Comparison of ENCODE assay signal across 18 cellular contexts in the genomic region with DNA sequence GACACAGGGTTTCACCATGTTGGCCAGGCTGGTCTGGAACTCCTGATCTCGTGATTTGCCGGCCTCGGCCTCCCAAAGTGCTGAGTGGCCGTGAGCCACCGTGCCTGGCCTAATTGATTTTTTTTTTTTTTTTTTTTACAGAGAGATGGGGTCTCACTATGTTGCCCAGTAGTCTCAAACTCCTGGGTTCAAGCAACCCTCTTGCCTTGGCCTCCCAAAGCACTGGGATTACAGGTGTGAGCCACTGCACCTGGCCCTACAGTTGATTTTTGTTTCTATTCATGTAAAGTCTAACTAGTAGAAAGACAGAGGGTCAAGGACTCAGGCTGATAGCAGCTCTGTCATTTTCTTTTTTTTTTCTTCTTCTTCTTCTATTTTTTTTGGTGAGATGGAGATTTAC. TPM values are rescaled to one million over a fixed set of nuclear protein-coding genes. Genes with fewer than 3 reads are reported as not detected.
DNase-seq lines count a peak whose midpoint lies in the region; ATAC-seq, FAIRE-seq and TF ChIP-seq lines count a peak whose summit lies in the region.
"Had no signal": no experiment of that assay in that cellular context is flagged by ENCODE, and none has a peak within 500 bp of the region (broad histone marks: within the 10 kb centered on the region; RNA-seq: fewer than 3 reads in every experiment).

No MANE protein-coding gene starts in this region.

- TF ChIP-seq POLR2A in HepG2 (IDR thresholded peaks at IDR 0.05; ENCODE audit: insufficient read depth in 1 of 2, low read depth in 2 of 2, low read length in 2 of 2) (no peak), right lobe of liver (IDR thresholded peaks at IDR 0.05) (no peak), stomach (IDR thresholded peaks at IDR 0.05) (no peak), vagina (IDR thresholded peaks at IDR 0.05) (no peak)

- H3K27me3 ChIP-seq in HepG2 (ENCODE audit: control insufficient read depth in 1 of 2, insufficient read depth in 2 of 2, low read length in 2 of 2) (no peaks in the 10 kb centered on the region; a peak in 1 of 5 replicates), right lobe of liver (no peaks in the 10 kb centered on the region), stomach (no peaks in the 10 kb centered on the region), vagina (no peaks in the 10 kb centered on the region)

- CTCF ChIA-PET in HepG2 (lab: Yijun Ruan, JAX; ENCODE audit: low intra/inter-chr PET ratio, low total read pairs), result no interaction called here

- H3K27ac ChIP-seq in HepG2 (ENCODE audit: extremely low read length, insufficient read depth, low read length) (no peak overlapping the region), right lobe of liver (no peak overlapping the region), stomach (peak overlapping the region; percentile 81 to 88 (median 85)), vagina (no peak overlapping the region)
- H3K27ac ChIP-seq: 22Rv1, GM23248 had no signal

- H2AFZ ChIP-seq in HepG2 (ENCODE audit: low read length), result no peak overlapping the region
- H2AFZ ChIP-seq: GM23248 had no signal

- no peaks in the 10 kb centered on the region for H3K79me2 ChIP-seq in HepG2 (ENCODE audit: insufficient read depth, low read length)

- no peaks in the 10 kb centered on the region for H3K36me3 ChIP-seq in HepG2 (replicated peaks in 1 of 2; ENCODE audit: control insufficient read depth in 1 of 2, insufficient read depth in 2 of 2, low read length in 2 of 2)
- no peaks in the 10 kb centered on the region for H3K36me3 ChIP-seq in right lobe of liver
- H3K36me3 ChIP-seq in stomach, result no peaks in the 10 kb centered on the region
- no peaks in the 10 kb centered on the region for H3K36me3 ChIP-seq in vagina

- TF ChIP-seq EP300 in HepG2 (IDR thresholded peaks at IDR 0.05; ENCODE audit: low read depth in 2 of 2, low read length in 2 of 2) (no peak), HepG2 (CRISPR knock-in tag; IDR thresholded peaks at IDR 0.05; ENCODE audit: borderline replicate concordance) (no peak), stomach (IDR thresholded peaks at IDR 0.05) (no peak)

- no peak for DNase-seq in HepG2 (ENCODE audit: low spot score)
- no peak for DNase-seq in right lobe of liver
- no peak for DNase-seq in stomach
- no peak for DNase-seq in vagina (ENCODE audit: extremely low spot score in 2 of 2)
- DNase-seq: CD8-positive, alpha-beta T cell; COR-L47; DMS153; DMS79 treated with DMSO at 0.1 percent for 48 hours; EL; GM23248 had no signal

- no peak for ATAC-seq in HepG2
- no peak for ATAC-seq in right lobe of liver
- ATAC-seq: CD8-positive, alpha-beta T cell had no signal

- peaks cover 67% of the 10 kb centered on the region for H3K4me1 ChIP-seq in HepG2 (ENCODE audit: insufficient read depth, low read length)
- H3K4me1 ChIP-seq in right lobe of liver, result peaks cover 0 to 25% (median 9%) of the 10 kb centered on the region in 4 donors
- H3K4me1 ChIP-seq in stomach, result peaks cover 19 to 46% (median 35%) of the 10 kb centered on the region in 4 donors
- peaks cover 17% of the 10 kb centered on the region for H3K4me1 ChIP-seq in vagina

- H3K4me3 ChIP-seq in HepG2 (replicated peaks in 1 of 3; ENCODE audit: insufficient read depth in 1 of 3, low read depth in 2 of 3, low read length in 3 of 3), result no peak overlapping the region
- no peak overlapping the region for H3K4me3 ChIP-seq in right lobe of liver
- H3K4me3 ChIP-seq in stomach, result no peak overlapping the region
- H3K4me3 ChIP-seq in vagina, result no peak overlapping the region
- H3K4me3 ChIP-seq: GM23248 had no signal

- intact Hi-C loops in HepG2 (cut with micrococcal nuclease; ENCODE audit: unreplicated experiment), result no loop called here
- intact Hi-C loops in right lobe of liver (cut with DNase I), result no loop called here
- intact Hi-C loops in stomach (cut with DNase I; ENCODE audit: low total_unique reads), result no loop called here
- intact Hi-C loops in vagina (cut with DNase I), result no loop called here

- no peak for TF ChIP-seq CTCF in HepG2 (CRISPR knock-in tag; IDR thresholded peaks at IDR 0.05)
- TF ChIP-seq CTCF in right lobe of liver (IDR thresholded peaks at IDR 0.05), result no peak
- TF ChIP-seq CTCF in stomach (IDR thresholded peaks at IDR 0.05), result no peak
- no peak for TF ChIP-seq CTCF in vagina (IDR thresholded peaks at IDR 0.05)

- H3K9ac ChIP-seq in HepG2 (ENCODE audit: insufficient read depth, low read depth, low read length), result no peak overlapping the region
- H3K9ac ChIP-seq: GM23248 had no signal

- no TSS peak for BruUV-seq in HepG2 (replicated peaks; lab: Mats Ljungman, UMichigan)

- FAIRE-seq in HepG2 (lab: Jason Lieb, UNC), result no peak
- FAIRE-seq: D721Med, G401.6, GM12891 had no signal

- in situ Hi-C loops in HepG2 (cut with HindIII; ENCODE audit: extremely low pct_ligation_motif_present, low pct_unique_long_range_greater_than_20kb), result no loop called here

- 22% methylated on average over 5 of the region's 5 CpGs for WGBS in HepG2 (ENCODE audit: low lambda C conversion rate)
- 95% methylated on average over 5 of the region's 5 CpGs for WGBS in right lobe of liver (ENCODE audit: insufficient coverage, low coverage, low lambda C conversion rate, missing lambda C conversion rate)
- WGBS in stomach, 5 donors, result 41 to 77% (median 50%) methylated on average over 5 of the region's 5 CpGs

- H3K9me3 ChIP-seq in HepG2 (ENCODE audit: low read length) (no peaks in the 10 kb centered on the region), right lobe of liver (no peaks in the 10 kb centered on the region), stomach (no peaks in the 10 kb centered on the region), vagina (no peaks in the 10 kb centered on the region)

- H4K20me1 ChIP-seq in HepG2 (ENCODE audit: insufficient read depth, low read length), result no peaks in the 10 kb centered on the region

- POLR2A ChIA-PET in HepG2 (lab: Yijun Ruan, JAX), result no interaction called here

- TF ChIP-seq RAD21 in HepG2 (CRISPR knock-in tag; IDR thresholded peaks at IDR 0.05), result no peak

- no peak overlapping the region for H3K4me2 ChIP-seq in HepG2 (ENCODE audit: low read depth, low read length)

RNA-seq across cellular contexts. Expression of gene FGF21, which starts 21.8 kb away (rescaled TPM):
- not detected in 2 replicates for total RNA-seq in HepG2 (2016; rRNA removed; fragmentation: Illumina TruSeq; extraction: Trizol)
- total RNA-seq in HepG2 (2016; cell fraction: cytosol; rRNA removed; fragmentation: Illumina TruSeq; extraction: Trizol; ENCODE audit: low read depth), result not detected in 2 replicates
- not detected in 2 replicates for total RNA-seq in HepG2 (2016; cell fraction: insoluble cytoplasmic fraction; rRNA removed; fragmentation: Illumina TruSeq; extraction: Trizol)
- not detected in 2 replicates for total RNA-seq in HepG2 (2016; cell fraction: membrane; rRNA removed; fragmentation: Illumina TruSeq; extraction: Trizol)
- total RNA-seq in HepG2 (2016; cell fraction: nucleus; rRNA removed; fragmentation: Illumina TruSeq; extraction: Trizol), result not detected in 2 replicates
- polyA plus RNA-seq in HepG2 (2011; rRNA removed), result 0.17 TPM in 2 replicates
- 0.08 and 0.12 TPM in 2 replicates for polyA plus RNA-seq in HepG2 (2011; cell fraction: cytosol; rRNA removed)
- 0.26 and 0.39 TPM in 2 replicates for polyA plus RNA-seq in HepG2 (2011; cell fraction: nucleus; rRNA removed)
- polyA plus RNA-seq in HepG2 (2012), result 0.60 TPM in 1 of 2 replicates, not detected in the other
- not detected in 2 replicates for polyA plus RNA-seq in HepG2 (2016; cell fraction: cytosol; fragmentation: Illumina TruSeq; extraction: Trizol; ENCODE audit: low read depth)
- not detected in 2 replicates for polyA plus RNA-seq in HepG2 (2016; cell fraction: insoluble cytoplasmic fraction; fragmentation: Illumina TruSeq; extraction: Trizol; ENCODE audit: low read depth)
- not detected in 2 replicates for polyA plus RNA-seq in HepG2 (2016; cell fraction: membrane; fragmentation: Illumina TruSeq; extraction: Trizol; ENCODE audit: low read depth)
- not detected in 2 replicates for polyA plus RNA-seq in HepG2 (2016; cell fraction: nucleus; fragmentation: Illumina TruSeq; extraction: Trizol; ENCODE audit: insufficient read depth, low read depth)
- polyA minus RNA-seq in HepG2 (2011; rRNA and poly(A)+ RNA removed; ENCODE audit: low replicate concordance), result not detected in 2 replicates
- not detected in 2 replicates for polyA minus RNA-seq in HepG2 (2011; cell fraction: cytosol; rRNA and poly(A)+ RNA removed)
- polyA minus RNA-seq in HepG2 (2011; cell fraction: nucleus; rRNA and poly(A)+ RNA removed), result 0.37 TPM in 1 of 2 replicates, not detected in the other
- total RNA-seq in right lobe of liver, result 10 to 100 TPM in 4 of 6 experiments, 1 to 10 TPM in 1, not detected in 1; 5.1 to 55.3 (median 32.7) TPM
- not detected for total RNA-seq in stomach
- polyA plus RNA-seq in stomach, result not detected
- not detected for total RNA-seq in vagina
- total RNA-seq: A673; CD8-positive, alpha-beta T cell; GM23248; HT1080 had no signal
- polyA plus RNA-seq: BJ, CD14-positive monocyte, GM23248 had no signal

RNA-seq across cellular contexts. Expression of gene FUT1, which starts 24.7 kb away (rescaled TPM):
- total RNA-seq in HepG2 (2016; rRNA removed; fragmentation: Illumina TruSeq; extraction: Trizol) (0.07 TPM in 2 replicates), right lobe of liver (1 to 10 TPM in 3 of 6 experiments, under 1 TPM in 3; 0.22 to 1.9 (median 0.93) TPM), stomach (10 to 100 TPM in 2 of 5 donors, 1 to 10 TPM in 2, not detected in 1; 7.0 to 54.5 (median 11.1) TPM), vagina (6.4 TPM)
- not detected in 2 replicates for total RNA-seq in HepG2 (2016; cell fraction: cytosol; rRNA removed; fragmentation: Illumina TruSeq; extraction: Trizol; ENCODE audit: low read depth)
- total RNA-seq in HepG2 (2016; cell fraction: insoluble cytoplasmic fraction; rRNA removed; fragmentation: Illumina TruSeq; extraction: Trizol), result 0.09 TPM in 1 of 2 replicates, not detected in the other
- total RNA-seq in HepG2 (2016; cell fraction: membrane; rRNA removed; fragmentation: Illumina TruSeq; extraction: Trizol), result 0.07 and 0.09 TPM in 2 replicates
- 0.09 TPM in 1 of 2 replicates, not detected in the other for total RNA-seq in HepG2 (2016; cell fraction: nucleus; rRNA removed; fragmentation: Illumina TruSeq; extraction: Trizol)
- polyA plus RNA-seq in HepG2 (2011; rRNA removed) (1.1 and 1.5 TPM in 2 replicates), stomach (1 to 10 TPM; 7.2 to 7.5 (median 7.2) TPM)
- polyA plus RNA-seq in HepG2 (2011; cell fraction: cytosol; rRNA removed), result 0.71 and 0.98 TPM in 2 replicates
- 2.0 and 2.5 TPM in 2 replicates for polyA plus RNA-seq in HepG2 (2011; cell fraction: nucleus; rRNA removed)
- polyA plus RNA-seq in HepG2 (2012), result 0.47 and 1.7 TPM in 2 replicates
- polyA plus RNA-seq in HepG2 (2016; cell fraction: cytosol; fragmentation: Illumina TruSeq; extraction: Trizol; ENCODE audit: low read depth), result not detected in 2 replicates
- polyA plus RNA-seq in HepG2 (2016; cell fraction: insoluble cytoplasmic fraction; fragmentation: Illumina TruSeq; extraction: Trizol; ENCODE audit: low read depth), result not detected in 2 replicates
- polyA plus RNA-seq in HepG2 (2016; cell fraction: membrane; fragmentation: Illumina TruSeq; extraction: Trizol; ENCODE audit: low read depth), result 0.14 TPM in 1 of 2 replicates, not detected in the other
- 0.26 TPM in 1 of 2 replicates, not detected in the other for polyA plus RNA-seq in HepG2 (2016; cell fraction: nucleus; fragmentation: Illumina TruSeq; extraction: Trizol; ENCODE audit: insufficient read depth, low read depth)
- polyA minus RNA-seq in HepG2 (2011; rRNA and poly(A)+ RNA removed; ENCODE audit: low replicate concordance), result 1.8 and 2.9 TPM in 2 replicates
- 0.97 and 0.99 TPM in 2 replicates for polyA minus RNA-seq in HepG2 (2011; cell fraction: cytosol; rRNA and poly(A)+ RNA removed)
- 0.64 and 1.5 TPM in 2 replicates for polyA minus RNA-seq in HepG2 (2011; cell fraction: nucleus; rRNA and poly(A)+ RNA removed)
- total RNA-seq: CD8-positive, alpha-beta T cell; GM23248; HT1080 had no signal
- polyA plus RNA-seq: CD14-positive monocyte, GM23248 had no signal

RNA-seq across cellular contexts. Expression of gene IZUMO1, which starts 30.4 kb away (rescaled TPM):
- total RNA-seq in HepG2 (2016; rRNA removed; fragmentation: Illumina TruSeq; extraction: Trizol) (0.22 TPM in 1 of 2 replicates, not detected in the other), right lobe of liver (under 1 TPM in 5 of 6 experiments, not detected in 1; 0.10 to 0.35 (median 0.13) TPM), stomach (10 to 100 TPM in 2 of 5 donors, under 1 TPM in 1, not detected in 2; 0.73 to 14.3 (median 10.7) TPM), vagina (2.2 TPM)
- not detected in 2 replicates for total RNA-seq in HepG2 (2016; cell fraction: cytosol; rRNA removed; fragmentation: Illumina TruSeq; extraction: Trizol; ENCODE audit: low read depth)
- total RNA-seq in HepG2 (2016; cell fraction: insoluble cytoplasmic fraction; rRNA removed; fragmentation: Illumina TruSeq; extraction: Trizol), result 0.11 TPM in 1 of 2 replicates, not detected in the other
- 0.59 TPM in 1 of 2 replicates, not detected in the other for total RNA-seq in HepG2 (2016; cell fraction: membrane; rRNA removed; fragmentation: Illumina TruSeq; extraction: Trizol)
- not detected in 2 replicates for total RNA-seq in HepG2 (2016; cell fraction: nucleus; rRNA removed; fragmentation: Illumina TruSeq; extraction: Trizol)
- polyA plus RNA-seq in HepG2 (2011; rRNA removed) (0.07 and 0.16 TPM in 2 replicates), stomach (1 to 10 TPM in 1 of 3 donors, under 1 TPM in 1, not detected in 1; 0.62 to 4.0 TPM)
- not detected in 2 replicates for polyA plus RNA-seq in HepG2 (2011; cell fraction: cytosol; rRNA removed)
- 1.2 and 1.7 TPM in 2 replicates for polyA plus RNA-seq in HepG2 (2011; cell fraction: nucleus; rRNA removed)
- 0.09 and 0.50 TPM in 2 replicates for polyA plus RNA-seq in HepG2 (2012)
- not detected in 2 replicates for polyA plus RNA-seq in HepG2 (2016; cell fraction: cytosol; fragmentation: Illumina TruSeq; extraction: Trizol; ENCODE audit: low read depth)
- polyA plus RNA-seq in HepG2 (2016; cell fraction: insoluble cytoplasmic fraction; fragmentation: Illumina TruSeq; extraction: Trizol; ENCODE audit: low read depth), result not detected in 2 replicates
- polyA plus RNA-seq in HepG2 (2016; cell fraction: membrane; fragmentation: Illumina TruSeq; extraction: Trizol; ENCODE audit: low read depth), result not detected in 2 replicates
- 0.46 and 0.85 TPM in 2 replicates for polyA plus RNA-seq in HepG2 (2016; cell fraction: nucleus; fragmentation: Illumina TruSeq; extraction: Trizol; ENCODE audit: insufficient read depth, low read depth)
- polyA minus RNA-seq in HepG2 (2011; rRNA and poly(A)+ RNA removed; ENCODE audit: low replicate concordance), result 0.30 TPM in 1 of 2 replicates, not detected in the other
- not detected in 2 replicates for polyA minus RNA-seq in HepG2 (2011; cell fraction: cytosol; rRNA and poly(A)+ RNA removed)
- polyA minus RNA-seq in HepG2 (2011; cell fraction: nucleus; rRNA and poly(A)+ RNA removed), result 0.37 and 0.39 TPM in 2 replicates
- total RNA-seq: A673; CD8-positive, alpha-beta T cell; GM23248; HT1080 had no signal
- polyA plus RNA-seq: BJ, CD14-positive monocyte, GM23248 had no signal

RNA-seq across cellular contexts. Expression of gene BCAT2, which starts 33.7 kb away (rescaled TPM):
- 2.3 and 2.5 TPM in 2 replicates for total RNA-seq in HepG2 (2016; rRNA removed; fragmentation: Illumina TruSeq; extraction: Trizol)
- total RNA-seq in HepG2 (2016; cell fraction: cytosol; rRNA removed; fragmentation: Illumina TruSeq; extraction: Trizol; ENCODE audit: low read depth), result 3.4 and 4.0 TPM in 2 replicates
- total RNA-seq in HepG2 (2016; cell fraction: insoluble cytoplasmic fraction; rRNA removed; fragmentation: Illumina TruSeq; extraction: Trizol), result 1.8 and 2.8 TPM in 2 replicates
- 4.9 and 6.9 TPM in 2 replicates for total RNA-seq in HepG2 (2016; cell fraction: membrane; rRNA removed; fragmentation: Illumina TruSeq; extraction: Trizol)
- 2.2 and 2.5 TPM in 2 replicates for total RNA-seq in HepG2 (2016; cell fraction: nucleus; rRNA removed; fragmentation: Illumina TruSeq; extraction: Trizol)
- polyA plus RNA-seq in HepG2 (2011; rRNA removed), result 3.6 TPM in 2 replicates
- 2.4 and 3.8 TPM in 2 replicates for polyA plus RNA-seq in HepG2 (2011; cell fraction: cytosol; rRNA removed)
- 4.8 and 5.7 TPM in 2 replicates for polyA plus RNA-seq in HepG2 (2011; cell fraction: nucleus; rRNA removed)
- polyA plus RNA-seq in HepG2 (2012), result 4.0 and 5.0 TPM in 2 replicates
- polyA plus RNA-seq in HepG2 (2016; cell fraction: cytosol; fragmentation: Illumina TruSeq; extraction: Trizol; ENCODE audit: low read depth), result 4.8 and 6.1 TPM in 2 replicates
- polyA plus RNA-seq in HepG2 (2016; cell fraction: insoluble cytoplasmic fraction; fragmentation: Illumina TruSeq; extraction: Trizol; ENCODE audit: low read depth), result 2.6 and 3.5 TPM in 2 replicates
- 6.4 and 7.9 TPM in 2 replicates for polyA plus RNA-seq in HepG2 (2016; cell fraction: membrane; fragmentation: Illumina TruSeq; extraction: Trizol; ENCODE audit: low read depth)
- polyA plus RNA-seq in HepG2 (2016; cell fraction: nucleus; fragmentation: Illumina TruSeq; extraction: Trizol; ENCODE audit: insufficient read depth, low read depth), result 2.4 and 5.2 TPM in 2 replicates
- 4.1 and 65.2 TPM in 2 replicates for polyA minus RNA-seq in HepG2 (2011; rRNA and poly(A)+ RNA removed; ENCODE audit: low replicate concordance)
- polyA minus RNA-seq in HepG2 (2011; cell fraction: cytosol; rRNA and poly(A)+ RNA removed), result 1.6 and 1.9 TPM in 2 replicates
- 1.6 and 2.3 TPM in 2 replicates for polyA minus RNA-seq in HepG2 (2011; cell fraction: nucleus; rRNA and poly(A)+ RNA removed)
- total RNA-seq in right lobe of liver, result 10 to 100 TPM in 4 of 6 experiments, 1 to 10 TPM in 2; 8.9 to 48.3 (median 12.5) TPM
- 100 to 1,000 TPM in 1 of 5 donors, 10 to 100 TPM in 4; 22.0 to 320 (median 23.9) TPM for total RNA-seq in stomach
- polyA plus RNA-seq in stomach, result 10 to 100 TPM; 65.8 to 74.5 (median 68.5) TPM
- 41.5 TPM for total RNA-seq in vagina

RNA-seq across cellular contexts. Expression of gene RASIP1, which starts 36.7 kb away (rescaled TPM):
- total RNA-seq in HepG2 (2016; rRNA removed; fragmentation: Illumina TruSeq; extraction: Trizol) (0.44 and 0.49 TPM in 2 replicates), right lobe of liver (1 to 10 TPM; 2.7 to 6.7 (median 4.9) TPM), stomach (10 to 100 TPM in 1 of 5 donors, 1 to 10 TPM in 4; 4.7 to 26.8 (median 8.8) TPM), vagina (31.2 TPM)
- 0.18 and 0.20 TPM in 2 replicates for total RNA-seq in HepG2 (2016; cell fraction: cytosol; rRNA removed; fragmentation: Illumina TruSeq; extraction: Trizol; ENCODE audit: low read depth)
- 0.16 and 0.32 TPM in 2 replicates for total RNA-seq in HepG2 (2016; cell fraction: insoluble cytoplasmic fraction; rRNA removed; fragmentation: Illumina TruSeq; extraction: Trizol)
- 0.09 and 0.24 TPM in 2 replicates for total RNA-seq in HepG2 (2016; cell fraction: membrane; rRNA removed; fragmentation: Illumina TruSeq; extraction: Trizol)
- total RNA-seq in HepG2 (2016; cell fraction: nucleus; rRNA removed; fragmentation: Illumina TruSeq; extraction: Trizol), result 0.22 TPM in 1 of 2 replicates, not detected in the other
- polyA plus RNA-seq in HepG2 (2011; rRNA removed) (0.58 and 1.1 TPM in 2 replicates), stomach (10 to 100 TPM; 11.1 to 44.9 (median 29.3) TPM)
- 0.49 and 0.71 TPM in 2 replicates for polyA plus RNA-seq in HepG2 (2011; cell fraction: cytosol; rRNA removed)
- polyA plus RNA-seq in HepG2 (2011; cell fraction: nucleus; rRNA removed), result 2.6 and 3.2 TPM in 2 replicates
- polyA plus RNA-seq in HepG2 (2012), result 1.3 and 1.9 TPM in 2 replicates
- polyA plus RNA-seq in HepG2 (2016; cell fraction: cytosol; fragmentation: Illumina TruSeq; extraction: Trizol; ENCODE audit: low read depth), result 0.14 and 0.21 TPM in 2 replicates
- 0.27 and 0.31 TPM in 2 replicates for polyA plus RNA-seq in HepG2 (2016; cell fraction: insoluble cytoplasmic fraction; fragmentation: Illumina TruSeq; extraction: Trizol; ENCODE audit: low read depth)
- polyA plus RNA-seq in HepG2 (2016; cell fraction: membrane; fragmentation: Illumina TruSeq; extraction: Trizol; ENCODE audit: low read depth), result 0.11 and 0.30 TPM in 2 replicates
- polyA plus RNA-seq in HepG2 (2016; cell fraction: nucleus; fragmentation: Illumina TruSeq; extraction: Trizol; ENCODE audit: insufficient read depth, low read depth), result 0.86 and 0.89 TPM in 2 replicates
- 1.6 and 73.9 TPM in 2 replicates for polyA minus RNA-seq in HepG2 (2011; rRNA and poly(A)+ RNA removed; ENCODE audit: low replicate concordance)
- 0.79 and 0.89 TPM in 2 replicates for polyA minus RNA-seq in HepG2 (2011; cell fraction: cytosol; rRNA and poly(A)+ RNA removed)
- polyA minus RNA-seq in HepG2 (2011; cell fraction: nucleus; rRNA and poly(A)+ RNA removed), result 1.1 and 1.2 TPM in 2 replicates
- total RNA-seq: GM23248, HT1080 had no signal
- polyA plus RNA-seq: CD14-positive monocyte had no signal

Comparison
In these comparisons a context has a peak if more than half of its experiments do, and no peak if none do; other contexts are left out.
1. H3K27ac ChIP-seq: peak in stomach (5 of 5); none in HepG2 (single experiment), right lobe of liver (0 of 3) and vagina (single experiment).